ENCODE assay signal across 8 cellular contexts in genomic region chr17:12545877-12546513, GRCh38.
A peak's percentile ranks its signal among the peaks of the same experiment; 100 is the strongest.
DNase-seq lines count a peak whose midpoint lies in the region; ATAC-seq and TF ChIP-seq lines count a peak whose summit lies in the region.

No MANE protein-coding gene starts in this region.

- H3K27me3 ChIP-seq in BE2C (no peaks in the 10 kb centered on the region), SJSA1 (replicated peaks) (no peaks in the 10 kb centered on the region)

- H3K36me3 ChIP-seq in BE2C (no peaks in the 10 kb centered on the region), SJSA1 (no peaks in the 10 kb centered on the region)

- H3K36me3 Mint-ChIP-seq in osteocyte (ENCODE audit: unreplicated experiment): no peaks in the 10 kb centered on the region

- TF ChIP-seq CTCF in BE2C (IDR thresholded peaks at IDR 0.05; ENCODE audit: low read depth, low read length): peak; percentile 59
- TF ChIP-seq CTCF in fibroblast of the aortic adventitia (IDR thresholded peaks at IDR 0.05; ENCODE audit: insufficient read depth, low read length): peak; percentile 77
- peak; percentile 82 for TF ChIP-seq CTCF in osteocyte (IDR thresholded peaks at IDR 0.05)

- no peak overlapping the region for H3K27ac Mint-ChIP-seq in osteocyte (ENCODE audit: unreplicated experiment)

- H3K4me3 ChIP-seq in BE2C (ENCODE audit: low read depth, low read length): no peak overlapping the region
- H3K4me3 ChIP-seq in SJSA1: no peak overlapping the region
- no peak overlapping the region for H3K4me3 ChIP-seq in fibroblast of the aortic adventitia (ENCODE audit: low read depth, low read length)

- no peaks in the 10 kb centered on the region for H3K9me3 Mint-ChIP-seq in osteocyte (ENCODE audit: unreplicated experiment)

- no peak overlapping the region for H3K27ac ChIP-seq in SJSA1

- DNase-seq in BE2C: peak; percentile 5
- peak; percentile 20 for DNase-seq in HS-5 (ENCODE audit: low read depth)
- DNase-seq in SJSA1 (ENCODE audit: low read depth in 1 of 2, low spot score in 2 of 2): peak; percentile 54 to 56
- DNase-seq in fibroblast of the aortic adventitia (ENCODE audit: low read depth): peak; percentile 54
- no peak for DNase-seq in osteocyte (ENCODE audit: extremely low spot score, unreplicated experiment)
- no peak for DNase-seq in UCSD-AML1 (lab: John Stamatoyannopoulos, UW; ENCODE audit: unreplicated experiment)
- no peak for DNase-seq in central memory CD4-positive, alpha-beta T cell

- no peaks in the 10 kb centered on the region for H3K27me3 Mint-ChIP-seq in osteocyte (ENCODE audit: unreplicated experiment)

- H3K4me1 ChIP-seq in BE2C (no peaks in the 10 kb centered on the region), SJSA1 (replicated peaks) (peaks cover 17% of the 10 kb centered on the region)

- H3K4me3 Mint-ChIP-seq in osteocyte (ENCODE audit: unreplicated experiment): no peak overlapping the region

- ATAC-seq in GM18508 (IDR thresholded peaks at IDR 0.05; ENCODE audit: insufficient read depth, unreplicated experiment): peak; percentile 72

- H3K9me3 ChIP-seq in BE2C: no peaks in the 10 kb centered on the region
- H3K9me3 ChIP-seq in SJSA1 (replicated peaks): no peaks in the 10 kb centered on the region

- H3K4me1 Mint-ChIP-seq in osteocyte (ENCODE audit: unreplicated experiment): peaks cover 40% of the 10 kb centered on the region

Comparison
In these comparisons a context has a peak if more than half of its experiments do, and no peak if none do; other contexts are left out.
1. DNase-seq: peak in BE2C (single experiment), HS-5 (single experiment), SJSA1 (2 of 2) and fibroblast of the aortic adventitia (single experiment); none in osteocyte (single experiment), UCSD-AML1 (single experiment) and central memory CD4-positive, alpha-beta T cell (single experiment).
2. Peak in every context shown above with its lines, with median percentiles within 50 percentile points of each other: CTCF ChIP-seq.